In genomic region chr3:168161696-168162095, GRCh38 we compare ENCODE assay signal across 16 cellular contexts.
DNase-seq lines count a peak whose midpoint lies in the region; TF ChIP-seq lines count a peak whose summit lies in the region.
"Had no signal": no experiment of that assay in that cellular context is flagged by ENCODE, and none has a peak within 500 bp of the region (broad histone marks: within the 10 kb centered on the region; RNA-seq: fewer than 3 reads in every experiment).

No MANE protein-coding gene starts in this region.

- peak; percentile 17 for DNase-seq in fibroblast of the aortic adventitia (ENCODE audit: low read depth)
- no peak for DNase-seq in effector CD4-positive, alpha-beta T cell
- DNase-seq in OCI-M2 (lab: John Stamatoyannopoulos, UW; ENCODE audit: unreplicated experiment): no peak
- DNase-seq in NCI-H2029 treated with DMSO at 0.1 percent for 48 hours (lab: John Stamatoyannopoulos, UW): no peak
- no peak for DNase-seq in T1000 (lab: John Stamatoyannopoulos, UW)
- DNase-seq: AML-193, GF-D8, H7, KG1, NCI-H1048, NCI-H1436 treated with DMSO at 0.1 percent for 48 hours, NCI-H2081 had no signal

- H3K9ac ChIP-seq in Loucy (ENCODE audit: low read depth, low read length, poor library complexity, severe bottlenecking) (no peak overlapping the region), rectal smooth muscle tissue (ENCODE audit: low read length) (no peak overlapping the region)

- no peak overlapping the region for H3K4me3 ChIP-seq in ACC112 (ENCODE audit: low read depth, low read length)
- no peak overlapping the region for H3K4me3 ChIP-seq in Loucy (ENCODE audit: low read length, poor library complexity, severe bottlenecking)
- H3K4me3 ChIP-seq in fibroblast of the aortic adventitia (ENCODE audit: low read depth, low read length): no peak overlapping the region
- no peak overlapping the region for H3K4me3 ChIP-seq in rectal smooth muscle tissue (ENCODE audit: low read length)
- H3K4me3 ChIP-seq: A549 had no signal

- H3K9me2 ChIP-seq in Loucy (replicated peaks; ENCODE audit: low read depth, low read length): no peaks in the 10 kb centered on the region

- TF ChIP-seq CTCF in Loucy (conservative IDR thresholded peaks at IDR 0.05; ENCODE audit: low read length) (no peak), fibroblast of the aortic adventitia (IDR thresholded peaks at IDR 0.05; ENCODE audit: insufficient read depth, low read length) (no peak)

- H2AFZ ChIP-seq in ACC112 (ENCODE audit: low read length, unreplicated experiment) (peak overlapping the region; percentile 31), Loucy (ENCODE audit: low read length) (peak overlapping the region; percentile 31; the same call in 1 of the 2 replicates)

- H3K79me2 ChIP-seq in ACC112 (ENCODE audit: control insufficient read depth, insufficient read depth, low read length, unreplicated experiment) (no peaks in the 10 kb centered on the region), Loucy (ENCODE audit: insufficient read depth, low read length) (no peaks in the 10 kb centered on the region)

- no peaks in the 10 kb centered on the region for H3K9me3 ChIP-seq in Loucy (ENCODE audit: insufficient read depth, low read depth, low read length)
- H3K9me3 ChIP-seq: A549 had no signal

- no peaks in the 10 kb centered on the region for H3F3A ChIP-seq in Loucy (ENCODE audit: low read depth)

- H3K27me3 ChIP-seq in ACC112 (ENCODE audit: insufficient read depth, low read length): no peaks in the 10 kb centered on the region
- no peaks in the 10 kb centered on the region for H3K27me3 ChIP-seq in Loucy (ENCODE audit: insufficient read depth, low read length, poor library complexity, severe bottlenecking)
- no peaks in the 10 kb centered on the region for H3K27me3 ChIP-seq in rectal smooth muscle tissue (ENCODE audit: control insufficient read depth, insufficient read depth, low read length)

- H4K20me1 ChIP-seq in Loucy (ENCODE audit: insufficient read depth, low read length, poor library complexity, severe bottlenecking): no peaks in the 10 kb centered on the region

- peaks cover 4% of the 10 kb centered on the region for H3K4me1 ChIP-seq in ACC112 (ENCODE audit: control insufficient read depth, insufficient read depth, low read length, unreplicated experiment)
- H3K4me1 ChIP-seq in Loucy (ENCODE audit: insufficient read depth, low read length, poor library complexity, severe bottlenecking): peaks cover 8% of the 10 kb centered on the region
- peaks cover 5% of the 10 kb centered on the region for H3K4me1 ChIP-seq in rectal smooth muscle tissue (ENCODE audit: control insufficient read depth, insufficient read depth, low read length)
- H3K4me1 ChIP-seq: A549 had no signal

- H3K4me2 ChIP-seq in Loucy (ENCODE audit: low read depth, low read length, poor library complexity, severe bottlenecking): no peak overlapping the region
- H3K4me2 ChIP-seq: A549 had no signal

- H3K27ac ChIP-seq in ACC112 (ENCODE audit: low read depth, low read length) (no peak overlapping the region), rectal smooth muscle tissue (ENCODE audit: low read depth, low read length) (peak overlapping the region; percentile 45)
- H3K27ac ChIP-seq: A549 had no signal

- no peaks in the 10 kb centered on the region for H3K36me3 ChIP-seq in ACC112 (ENCODE audit: insufficient read depth, low read length)
- no peaks in the 10 kb centered on the region for H3K36me3 ChIP-seq in Loucy (ENCODE audit: insufficient read depth, low read length)
- H3K36me3 ChIP-seq in rectal smooth muscle tissue (ENCODE audit: control insufficient read depth, insufficient read depth, low read length): no peaks in the 10 kb centered on the region
